ENCODE assay signal across 22 cellular contexts in the genomic region with DNA sequence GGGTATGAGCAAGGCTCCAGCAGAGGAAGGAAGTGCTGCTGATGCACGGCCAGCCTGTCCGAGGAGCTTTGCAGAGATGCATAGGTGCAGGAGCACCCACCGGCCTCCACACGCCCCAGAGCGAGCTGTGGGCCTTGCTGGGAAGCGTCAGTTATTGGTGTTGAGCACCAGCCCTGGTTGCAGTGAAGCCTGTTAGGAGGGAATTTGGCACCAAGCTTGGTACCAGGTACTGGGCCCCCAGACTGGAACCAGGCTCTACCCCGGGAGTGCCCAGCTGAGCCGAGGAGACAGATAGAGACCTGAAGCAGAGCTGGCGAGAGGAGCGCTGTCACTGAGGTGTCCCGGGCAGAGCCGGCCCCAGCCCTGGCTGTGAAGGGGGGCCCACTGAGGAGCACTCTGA. TPM values are rescaled to one million over a fixed set of nuclear protein-coding genes. Genes with fewer than 3 reads are reported as not detected.
DNase-seq lines count a peak whose midpoint lies in the region; ATAC-seq and TF ChIP-seq lines count a peak whose summit lies in the region.
"Had no signal": no experiment of that assay in that cellular context is flagged by ENCODE, and none has a peak within 500 bp of the region (broad histone marks: within the 10 kb centered on the region; RNA-seq: fewer than 3 reads in every experiment).

No MANE protein-coding gene starts in this region.

- H3K27me3 ChIP-seq in effector memory CD4-positive, alpha-beta T cell (replicated peaks; ENCODE audit: control insufficient read depth, insufficient read depth, low read length, poor library complexity, severe bottlenecking), result no peaks in the 10 kb centered on the region
- H3K27me3 ChIP-seq: thyroid gland had no signal

- CTCF ChIA-PET in activated naive CD4-positive, alpha-beta T cell treated with anti-CD3 and anti-CD28 coated beads for 36 hours (lab: Charles Lee), result interaction anchor here (1.0 to 22.6 kb wide), 6 partner anchors 9 to 78 kb away, joined by 3 to 437 read pairs (median 16); no protein-coding TSS in a partner anchor
- CTCF ChIA-PET in activated CD8-positive, alpha-beta T cell treated with anti-CD3 and anti-CD28 coated beads, Interleukin-2, amount 10 ng/mL, durations not matched to agents 7 days and 5 days (lab: Charles Lee), result interaction anchor here (1.1 kb wide), 1 partner anchor 9 kb away, joined by 3 read pairs; no protein-coding TSS in a partner anchor

- H3K9me3 Mint-ChIP-seq in activated naive CD4-positive, alpha-beta T cell treated with anti-CD3 and anti-CD28 coated beads for 36 hours, result no peaks in the 10 kb centered on the region
- H3K9me3 Mint-ChIP-seq in activated CD8-positive, alpha-beta T cell treated with anti-CD3 and anti-CD28 coated beads, Interleukin-2, amount 10 ng/mL, durations not matched to agents 7 days and 5 days (ENCODE audit: insufficient read depth), result no peaks in the 10 kb centered on the region
- H3K9me3 Mint-ChIP-seq in nephron progenitor cell, result no peaks in the 10 kb centered on the region

- H3K4me1 Mint-ChIP-seq in activated naive CD4-positive, alpha-beta T cell treated with anti-CD3 and anti-CD28 coated beads for 36 hours (ENCODE audit: low read depth), result peaks cover 84% of the 10 kb centered on the region
- peaks cover 88% of the 10 kb centered on the region for H3K4me1 Mint-ChIP-seq in activated CD8-positive, alpha-beta T cell treated with anti-CD3 and anti-CD28 coated beads, Interleukin-2, amount 10 ng/mL, durations not matched to agents 7 days and 5 days (ENCODE audit: low read depth)
- H3K4me1 Mint-ChIP-seq in nephron progenitor cell, result peaks cover 22% of the 10 kb centered on the region

- no peaks in the 10 kb centered on the region for H3K27me3 Mint-ChIP-seq in activated naive CD4-positive, alpha-beta T cell treated with anti-CD3 and anti-CD28 coated beads for 36 hours (ENCODE audit: low read depth)
- H3K27me3 Mint-ChIP-seq in activated CD8-positive, alpha-beta T cell treated with anti-CD3 and anti-CD28 coated beads, Interleukin-2, amount 10 ng/mL, durations not matched to agents 7 days and 5 days (ENCODE audit: low read depth), result peaks cover 2% of the 10 kb centered on the region
- H3K27me3 Mint-ChIP-seq in nephron progenitor cell (ENCODE audit: low read depth, poor library complexity), result no peaks in the 10 kb centered on the region
- H3K27me3 Mint-ChIP-seq: progenitor cell of endocrine pancreas had no signal

- no peak for TF ChIP-seq CTCF in nephron progenitor cell (IDR thresholded peaks at IDR 0.05)

- H3K9me3 ChIP-seq in effector memory CD4-positive, alpha-beta T cell (ENCODE audit: control insufficient read depth, low read length), result no peaks in the 10 kb centered on the region
- H3K9me3 ChIP-seq: left ventricle myocardium inferior, thyroid gland had no signal

- peaks cover 61% of the 10 kb centered on the region for H3K36me3 ChIP-seq in effector memory CD4-positive, alpha-beta T cell (ENCODE audit: control insufficient read depth, insufficient read depth, low read length)
- H3K36me3 ChIP-seq: left ventricle myocardium inferior, thyroid gland had no signal

- ATAC-seq in activated CD8-positive, alpha-beta T cell treated with anti-CD3 and anti-CD28 coated beads, Interleukin-2, amount 10 ng/mL, durations not matched to agents 7 days and 5 days, result no peak
- no peak for ATAC-seq in stimulated activated naive CD8-positive, alpha-beta T cell treated with anti-CD3 and anti-CD28 coated beads, Interleukin-15, Interleukin-2, amounts not matched to agents 100 U/mL and 50 U/mL, for 24 hours
- ATAC-seq in HG02840 (IDR thresholded peaks at IDR 0.05; ENCODE audit: low FRiP score, unreplicated experiment), result no peak
- ATAC-seq: activated CD8-positive, alpha-beta memory T cell treated with anti-CD3 and anti-CD28 coated beads, Interleukin-2, amount 10 ng/mL, durations not matched to agents 7 days and 5 days; foreskin keratinocyte had no signal

- peak overlapping the region; percentile 86 for H3K27ac Mint-ChIP-seq in activated naive CD4-positive, alpha-beta T cell treated with anti-CD3 and anti-CD28 coated beads for 36 hours
- peak overlapping the region; percentile 73 for H3K27ac Mint-ChIP-seq in activated CD8-positive, alpha-beta T cell treated with anti-CD3 and anti-CD28 coated beads, Interleukin-2, amount 10 ng/mL, durations not matched to agents 7 days and 5 days
- H3K27ac Mint-ChIP-seq in nephron progenitor cell, result no peak overlapping the region
- H3K27ac Mint-ChIP-seq: activated CD8-positive, alpha-beta memory T cell treated with anti-CD3 and anti-CD28 coated beads, Interleukin-2, amount 10 ng/mL, durations not matched to agents 7 days and 5 days; CD14-positive monocyte; progenitor cell of endocrine pancreas had no signal

- peak overlapping the region; percentile 85 for H3K27ac ChIP-seq in effector memory CD4-positive, alpha-beta T cell (ENCODE audit: insufficient read depth, low read length, poor library complexity, severe bottlenecking)
- H3K27ac ChIP-seq: foreskin keratinocyte, left ventricle myocardium inferior, SK-N-MC, thyroid gland had no signal

- intact Hi-C loops in activated naive CD4-positive, alpha-beta T cell treated with anti-CD3 and anti-CD28 coated beads for 36 hours (cut with micrococcal nuclease), result loop anchor here (1.0 to 10.0 kb wide), 2 partner anchors 8 to 1695 kb away; no protein-coding TSS in a partner anchor

- POLR2A ChIA-PET in activated CD8-positive, alpha-beta T cell treated with anti-CD3 and anti-CD28 coated beads, Interleukin-2, amount 10 ng/mL, durations not matched to agents 7 days and 5 days (lab: Charles Lee), result interaction anchor here (0.7 to 3.3 kb wide), 10 partner anchors 9 to 80 kb away, joined by 3 to 25 read pairs (median 6); a partner anchor contains a TSS

- H3K4me3 ChIP-seq in effector memory CD4-positive, alpha-beta T cell (ENCODE audit: insufficient read depth, low read depth, low read length, poor library complexity, severe bottlenecking), result peak overlapping the region; percentile 80
- H3K4me3 ChIP-seq: left ventricle myocardium inferior, SK-N-MC, thyroid gland had no signal

- peaks cover 70% of the 10 kb centered on the region for H3K36me3 Mint-ChIP-seq in activated naive CD4-positive, alpha-beta T cell treated with anti-CD3 and anti-CD28 coated beads for 36 hours (ENCODE audit: low read depth)
- peaks cover 58% of the 10 kb centered on the region for H3K36me3 Mint-ChIP-seq in activated CD8-positive, alpha-beta T cell treated with anti-CD3 and anti-CD28 coated beads, Interleukin-2, amount 10 ng/mL, durations not matched to agents 7 days and 5 days (ENCODE audit: low read depth)
- peaks cover 13% of the 10 kb centered on the region for H3K36me3 Mint-ChIP-seq in nephron progenitor cell (ENCODE audit: low read depth)
- H3K36me3 Mint-ChIP-seq: activated CD8-positive, alpha-beta memory T cell treated with anti-CD3 and anti-CD28 coated beads, Interleukin-2, amount 10 ng/mL, durations not matched to agents 7 days and 5 days had no signal

- H3K4me1 ChIP-seq in effector memory CD4-positive, alpha-beta T cell (ENCODE audit: control insufficient read depth, insufficient read depth, low read length, poor library complexity, severe bottlenecking), result peaks cover 63% of the 10 kb centered on the region
- H3K4me1 ChIP-seq: foreskin keratinocyte had no signal

- peak overlapping the region; percentile 77 for H3K4me3 Mint-ChIP-seq in activated naive CD4-positive, alpha-beta T cell treated with anti-CD3 and anti-CD28 coated beads for 36 hours
- peak overlapping the region; percentile 69 for H3K4me3 Mint-ChIP-seq in activated CD8-positive, alpha-beta T cell treated with anti-CD3 and anti-CD28 coated beads, Interleukin-2, amount 10 ng/mL, durations not matched to agents 7 days and 5 days
- H3K4me3 Mint-ChIP-seq in nephron progenitor cell, result no peak overlapping the region
- H3K4me3 Mint-ChIP-seq: activated CD8-positive, alpha-beta memory T cell treated with anti-CD3 and anti-CD28 coated beads, Interleukin-2, amount 10 ng/mL, durations not matched to agents 7 days and 5 days had no signal

- no peak for DNase-seq in activated naive CD4-positive, alpha-beta T cell treated with anti-CD3 and anti-CD28 coated beads for 36 hours
- no peak for DNase-seq in activated naive CD4-positive, alpha-beta T cell treated with anti-CD3 and anti-CD28 coated beads, Interleukin-2, amount 50 U/mL, for 16 hours
- no peak for DNase-seq in activated CD8-positive, alpha-beta T cell treated with anti-CD3 and anti-CD28 coated beads, Interleukin-2, amount 10 ng/mL, durations not matched to agents 7 days and 5 days
- no peak for DNase-seq in effector memory CD4-positive, alpha-beta T cell
- peak; percentile 33 for DNase-seq in stimulated activated naive CD8-positive, alpha-beta T cell treated with anti-CD3 and anti-CD28 coated beads, Interleukin-15, Interleukin-2, amounts not matched to agents 100 U/mL and 50 U/mL, for 24 hours
- DNase-seq in nephron progenitor cell, result no peak
- no peak for DNase-seq in NCI-H510A (lab: John Stamatoyannopoulos, UW)
- DNase-seq: activated CD8-positive, alpha-beta memory T cell treated with anti-CD3 and anti-CD28 coated beads, Interleukin-2, amount 10 ng/mL, durations not matched to agents 7 days and 5 days; foreskin keratinocyte; GF-D8; HCEC 1CT; KG1; left ventricle myocardium inferior; NCI-H1694; NCI-H2171; NCI-H526; T-helper 9 cell; thyroid gland had no signal

RNA-seq across cellular contexts. Expression of a gene that starts 5.2 kb away (rescaled TPM):
- total RNA-seq in activated naive CD4-positive, alpha-beta T cell treated with anti-CD3 and anti-CD28 coated beads for 36 hours, result 10 to 100 TPM; 87.9 to 92.3 TPM
- total RNA-seq in activated CD8-positive, alpha-beta T cell treated with anti-CD3 and anti-CD28 coated beads, Interleukin-2, amount 10 ng/mL, durations not matched to agents 7 days and 5 days, result 10 to 100 TPM; 93.4 to 97.8 TPM

RNA-seq across cellular contexts. Expression of a gene that starts 57.0 kb away (rescaled TPM):
- 100 to 1,000 TPM; 307 to 309 TPM for total RNA-seq in activated naive CD4-positive, alpha-beta T cell treated with anti-CD3 and anti-CD28 coated beads for 36 hours
- 100 to 1,000 TPM; 203 to 206 TPM for total RNA-seq in activated CD8-positive, alpha-beta T cell treated with anti-CD3 and anti-CD28 coated beads, Interleukin-2, amount 10 ng/mL, durations not matched to agents 7 days and 5 days
